9 cellular contexts compared by ENCODE assay signal in the genomic region with DNA sequence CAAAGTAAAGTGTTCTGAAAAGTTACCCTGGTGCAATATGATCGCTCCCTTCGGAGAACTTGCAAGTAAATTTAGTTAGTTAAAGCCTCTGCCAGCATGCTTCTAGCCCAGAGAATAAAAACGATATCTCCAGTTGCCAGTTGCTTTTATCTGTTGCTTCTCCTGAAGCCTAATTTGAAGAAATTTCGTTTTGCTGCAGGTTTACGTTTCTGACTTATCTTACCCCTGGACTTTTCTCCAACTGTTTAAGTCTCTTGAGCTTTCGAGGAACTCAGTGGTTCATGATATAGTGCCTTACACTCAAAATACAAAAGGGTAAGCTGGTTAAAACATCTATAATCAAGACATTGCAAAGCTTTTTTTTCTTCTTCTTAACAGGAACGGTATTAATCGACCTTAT.
"Had no signal": no experiment of that assay in that cellular context is flagged by ENCODE, and none has a peak within 500 bp of the region (broad histone marks: within the 10 kb centered on the region; RNA-seq: fewer than 3 reads in every experiment).

No MANE protein-coding gene starts in this region.

- H3K27ac Mint-ChIP-seq: HFFc6, IgD-negative memory B cell had no signal

- H3K27ac ChIP-seq: HL-60, KMS-11 had no signal

- H3K9me3 ChIP-seq: HAP-1 had no signal

- H3K4me3 ChIP-seq: HAP-1 had no signal

- H3K4me1 ChIP-seq: HAP-1 had no signal

- H3K36me3 ChIP-seq: HAP-1 had no signal

- H3K4me1 Mint-ChIP-seq: IgD-negative memory B cell had no signal

- ATAC-seq: HCT116, HepG2 had no signal

- H3K36me3 Mint-ChIP-seq: IgD-negative memory B cell had no signal

- DNase-seq: GOT3, H7, HFFc6 had no signal

- H3K4me3 Mint-ChIP-seq: HFFc6, IgD-negative memory B cell had no signal

- H3K9ac ChIP-seq: KMS-11 had no signal
